7 cellular contexts compared by ENCODE assay signal in the genomic region with DNA sequence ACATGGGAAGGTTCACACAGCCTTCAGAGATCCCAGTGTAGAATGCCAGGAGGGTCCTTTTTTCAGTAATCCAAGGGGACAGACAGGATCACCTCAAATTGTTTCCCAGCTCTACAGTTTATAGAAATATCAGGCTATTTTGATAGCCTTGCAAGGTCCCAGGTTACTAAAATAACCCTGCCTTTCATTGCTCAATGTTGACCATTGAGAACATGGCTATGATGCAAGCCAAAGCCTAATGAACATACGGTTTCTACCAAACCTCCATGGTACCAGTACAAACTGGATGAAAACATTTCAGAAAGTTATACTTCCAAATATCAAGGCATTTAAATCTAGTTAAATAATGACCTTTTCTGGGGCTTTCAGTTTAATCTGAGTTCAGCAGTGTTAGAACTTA.
"Had no signal": no experiment of that assay in that cellular context is flagged by ENCODE, and none has a peak within 500 bp of the region (broad histone marks: within the 10 kb centered on the region; RNA-seq: fewer than 3 reads in every experiment).

No MANE protein-coding gene starts in this region.

- ATAC-seq: HepG2, K562 had no signal

- DNase-seq: IMR-90, KBM-7 had no signal

- H3K27ac ChIP-seq: HL-60 had no signal

- FAIRE-seq: HepG2, HTR-8/SVneo, K562 had no signal

- H3K36me3 Mint-ChIP-seq: IgD-negative memory B cell had no signal

- H3K4me3 ChIP-seq: K562 had no signal

- H3K9me3 Mint-ChIP-seq: IgD-negative memory B cell had no signal

- H3K4me3 Mint-ChIP-seq: IgD-negative memory B cell had no signal

- H3K4me1 Mint-ChIP-seq: IgD-negative memory B cell had no signal
